Comparison of ENCODE assay signal across 15 cellular contexts in genomic region chr2:33579226-33579625, GRCh38. TPM values are rescaled to one million over a fixed set of nuclear protein-coding genes. Genes with fewer than 3 reads are reported as not detected.
A peak's percentile ranks its signal among the peaks of the same experiment; 100 is the strongest.
DNase-seq lines count a peak whose midpoint lies in the region; ATAC-seq lines count a peak whose summit lies in the region.
"Had no signal": no experiment of that assay in that cellular context is flagged by ENCODE, and none has a peak within 500 bp of the region (broad histone marks: within the 10 kb centered on the region; RNA-seq: fewer than 3 reads in every experiment).

No MANE protein-coding gene starts in this region.

- peaks cover 3% of the 10 kb centered on the region for H3K4me1 ChIP-seq in CD4-positive, CD25-positive, alpha-beta regulatory T cell (ENCODE audit: control insufficient read depth, insufficient read depth, low read length, poor library complexity, severe bottlenecking)
- H3K4me1 ChIP-seq: BE2C, Caco-2 had no signal

- H3K36me3 Mint-ChIP-seq in CD4-positive, CD25-positive, alpha-beta regulatory T cell: peaks cover 4% of the 10 kb centered on the region

- no peaks in the 10 kb centered on the region for H3K27me3 ChIP-seq in CD4-positive, CD25-positive, alpha-beta regulatory T cell (ENCODE audit: control insufficient read depth, insufficient read depth, low read length)
- H3K27me3 ChIP-seq: BE2C had no signal

- peaks cover 0 to 11% (median 5%) of the 10 kb centered on the region in 4 donors for H3K4me1 Mint-ChIP-seq in CD4-positive, CD25-positive, alpha-beta regulatory T cell

- DNase-seq in CD4-positive, CD25-positive, alpha-beta regulatory T cell: no peak
- peak; percentile 39 for DNase-seq in DMS 273 treated with DMSO at 0.1 percent for 48 hours (lab: John Stamatoyannopoulos, UW)
- peak; percentile 68 for DNase-seq in NCI-H2171 treated with DMSO at 0.1 percent for 48 hours (lab: John Stamatoyannopoulos, UW)
- peak; percentile 24 for DNase-seq in fibroblast of gingiva (ENCODE audit: low read depth)
- no peak for DNase-seq in NCI-H2107 treated with DMSO at 0.1 percent for 48 hours (lab: John Stamatoyannopoulos, UW; ENCODE audit: unreplicated experiment)
- DNase-seq: BE2C; Caco-2; CD8-positive, alpha-beta memory T cell; DMS79 had no signal

- H3K9me3 Mint-ChIP-seq in CD4-positive, CD25-positive, alpha-beta regulatory T cell: no peaks in the 10 kb centered on the region
- H3K9me3 Mint-ChIP-seq: CD8-positive, alpha-beta memory T cell had no signal

- no peaks in the 10 kb centered on the region for H3K27me3 Mint-ChIP-seq in CD4-positive, CD25-positive, alpha-beta regulatory T cell
- H3K27me3 Mint-ChIP-seq: CD8-positive, alpha-beta memory T cell had no signal

- no peak overlapping the region for H3K27ac ChIP-seq in CD4-positive, CD25-positive, alpha-beta regulatory T cell (ENCODE audit: insufficient read depth, low read length, poor library complexity, severe bottlenecking)
- H3K27ac ChIP-seq: C4-2B had no signal

- no peak for ATAC-seq in CD4-positive, CD25-positive, alpha-beta regulatory T cell (ENCODE audit: low read depth in 2 of 2)
- ATAC-seq in HG02798 (IDR thresholded peaks at IDR 0.05; ENCODE audit: poor library complexity, unreplicated experiment) (no peak), GM19035 (IDR thresholded peaks at IDR 0.05; ENCODE audit: unreplicated experiment) (no peak)
- ATAC-seq: GM12878, HepG2 had no signal

- no peaks in the 10 kb centered on the region for H3K9me3 ChIP-seq in CD4-positive, CD25-positive, alpha-beta regulatory T cell (ENCODE audit: control insufficient read depth in 2 of 2, low read length in 2 of 2)
- H3K9me3 ChIP-seq: BE2C, Caco-2, HAP-1 had no signal

- H3K27ac Mint-ChIP-seq in CD4-positive, CD25-positive, alpha-beta regulatory T cell: peak overlapping the region in 2 of 3 donors; percentile 29 to 45

- H3K4me3 Mint-ChIP-seq in CD4-positive, CD25-positive, alpha-beta regulatory T cell: no peak overlapping the region
- H3K4me3 Mint-ChIP-seq: CD8-positive, alpha-beta memory T cell had no signal

- H3K4me3 ChIP-seq in CD4-positive, CD25-positive, alpha-beta regulatory T cell (ENCODE audit: low read depth, low read length): no peak overlapping the region
- H3K4me3 ChIP-seq: GM12878, HAP-1 had no signal

- H3K36me3 ChIP-seq in CD4-positive, CD25-positive, alpha-beta regulatory T cell (ENCODE audit: control insufficient read depth, insufficient read depth, low read length): peaks cover 6% of the 10 kb centered on the region
- H3K36me3 ChIP-seq: HAP-1 had no signal

RNA-seq across cellular contexts. Expression of gene FAM98A, which starts 19.9 kb away (rescaled TPM):
- 19.5 TPM for total RNA-seq in CD4-positive, CD25-positive, alpha-beta regulatory T cell
- 10 to 100 TPM; 14.8 to 29.0 (median 20.8) TPM for polyA plus RNA-seq in CD4-positive, CD25-positive, alpha-beta regulatory T cell

Comparison
In these comparisons a context has a peak if more than half of its experiments do, and no peak if none do; other contexts are left out.
1. DNase-seq: peak in DMS 273 treated with DMSO at 0.1 percent for 48 hours (single experiment), NCI-H2171 treated with DMSO at 0.1 percent for 48 hours (single experiment) and fibroblast of gingiva (single experiment); none in CD4-positive, CD25-positive, alpha-beta regulatory T cell (0 of 3) and NCI-H2107 treated with DMSO at 0.1 percent for 48 hours (single experiment).